ENCODE assay signal across 8 cellular contexts in genomic region chr3:27484002-27484844, GRCh38. TPM values are rescaled to one million over a fixed set of nuclear protein-coding genes. Genes with fewer than 3 reads are reported as not detected.
DNase-seq lines count a peak whose midpoint lies in the region; ATAC-seq and TF ChIP-seq lines count a peak whose summit lies in the region.

Gene SLC4A7 (minus strand): TSS chr3:27484384. CDS start chr3:27484126, 258 bp downstream.

- H2AFZ ChIP-seq in PC-9: peak within 1 kb of the TSS; percentile 88

- peaks cover 36% of the 10 kb centered on the region for H3K4me1 Mint-ChIP-seq in activated T-cell treated with anti-CD3 and anti-CD28 coated beads, Interleukin-2, amount 50 U/mL, for 24 hours (ENCODE audit: low read depth)

- H3K4me1 ChIP-seq in PC-9 (replicated peaks; ENCODE audit: insufficient read depth): peaks cover 38% of the 10 kb centered on the region
- H3K4me1 ChIP-seq in esophagus (ENCODE audit: control insufficient read depth in 2 of 2, insufficient read depth in 2 of 2, low read length in 1 of 2): no peaks in the 10 kb centered on the region
- H3K4me1 ChIP-seq in muscle layer of colon (ENCODE audit: insufficient read depth, low read length): peaks cover 22% of the 10 kb centered on the region

- no peaks in the 10 kb centered on the region for H3K27me3 Mint-ChIP-seq in activated T-cell treated with anti-CD3 and anti-CD28 coated beads, Interleukin-2, amount 50 U/mL, for 24 hours

- TF ChIP-seq CTCF in PC-9 (conservative IDR thresholded peaks at IDR 0.05): no peak

- intact Hi-C loops in PC-9 (cut with micrococcal nuclease; ENCODE audit: unreplicated experiment): loop anchor here (1.0 to 5.0 kb wide), 4 partner anchors 50 to 758 kb away; partner anchors contain the start of gene CMC1

- H3K79me2 ChIP-seq in PC-9 (ENCODE audit: low read depth): peaks cover 44% of the 10 kb centered on the region

- DNase-seq in DMS153 (lab: John Stamatoyannopoulos, UW) (peak; percentile 63), PC-9 (peak; percentile 89 to 98)
- peak; percentile 90 for DNase-seq in Jurkat, Clone E6-1 (ENCODE audit: low read depth, low spot score)
- peak; percentile 99 for DNase-seq in activated T-cell treated with anti-CD3 and anti-CD28 coated beads, Interleukin-2, amount 50 U/mL, for 24 hours
- DNase-seq in stimulated activated CD8-positive, alpha-beta memory T cell treated with anti-CD3 and anti-CD28 coated beads, Interleukin-7, amount 100 ng/mL, for 24 hours (ENCODE audit: low read depth): peak; percentile 97

- H3K4me3 Mint-ChIP-seq in activated T-cell treated with anti-CD3 and anti-CD28 coated beads, Interleukin-2, amount 50 U/mL, for 24 hours: peak within 1 kb of the TSS; percentile 94

- H3K36me3 Mint-ChIP-seq in activated T-cell treated with anti-CD3 and anti-CD28 coated beads, Interleukin-2, amount 50 U/mL, for 24 hours (ENCODE audit: low read depth): peaks cover 33% of the 10 kb centered on the region

- no peaks in the 10 kb centered on the region for H3K9me2 ChIP-seq in PC-9 (ENCODE audit: insufficient read depth)

- CTCF ChIA-PET in PC-9 (lab: Charles Lee): no interaction called here

- H3K9me3 Mint-ChIP-seq in activated T-cell treated with anti-CD3 and anti-CD28 coated beads, Interleukin-2, amount 50 U/mL, for 24 hours: no peaks in the 10 kb centered on the region

- peak within 1 kb of the TSS; percentile 83 for H3K4me3 ChIP-seq in Jurkat, Clone E6-1 (ENCODE audit: low read length)
- peak within 1 kb of the TSS; percentile 77 for H3K4me3 ChIP-seq in PC-9
- peak within 1 kb of the TSS; percentile 73 to 91 for H3K4me3 ChIP-seq in esophagus (ENCODE audit: low read depth in 1 of 2, low read length in 2 of 2)
- peak within 1 kb of the TSS; percentile 45 to 88 for H3K4me3 ChIP-seq in muscle layer of colon (ENCODE audit: low read depth in 1 of 2, low read length in 2 of 2)

- H3K36me3 ChIP-seq in PC-9 (ENCODE audit: low read depth) (no peaks in the 10 kb centered on the region), esophagus (ENCODE audit: control insufficient read depth in 2 of 2, insufficient read depth in 2 of 2, low read length in 1 of 2) (no peaks in the 10 kb centered on the region), muscle layer of colon (ENCODE audit: insufficient read depth, low read length) (no peaks in the 10 kb centered on the region)

- peaks cover 13% of the 10 kb centered on the region; the same call in 1 of the 2 replicates for H3F3A ChIP-seq in PC-9 (ENCODE audit: insufficient read depth, low read depth)

- peak within 1 kb of the TSS; percentile 90 for H3K9ac ChIP-seq in muscle layer of colon (ENCODE audit: low read length)

- BruUV-seq in PC-9 (replicated peaks; lab: Mats Ljungman, UMichigan): no TSS peak

- H3K27me3 ChIP-seq in PC-9 (ENCODE audit: insufficient read depth, low read depth) (no peaks in the 10 kb centered on the region), esophagus (ENCODE audit: control insufficient read depth in 1 of 2, insufficient read depth in 2 of 2, low read length in 2 of 2) (no peaks in the 10 kb centered on the region), muscle layer of colon (ENCODE audit: control insufficient read depth in 1 of 2, insufficient read depth in 2 of 2, low read length in 2 of 2) (no peaks in the 10 kb centered on the region)

- peak within 1 kb of the TSS; percentile 71 for H3K27ac ChIP-seq in PC-9
- H3K27ac ChIP-seq in esophagus (ENCODE audit: low read depth in 2 of 2, low read length in 1 of 2): peak within 1 kb of the TSS; percentile 91 to 92
- peak within 1 kb of the TSS; percentile 92 for H3K27ac ChIP-seq in muscle layer of colon (ENCODE audit: low read depth, low read length)

- H3K9me3 ChIP-seq in PC-9 (ENCODE audit: insufficient read depth, low read depth) (no peaks in the 10 kb centered on the region), esophagus (ENCODE audit: control insufficient read depth in 2 of 2, insufficient read depth in 1 of 2, low read depth in 1 of 2, low read length in 1 of 2) (no peaks in the 10 kb centered on the region), muscle layer of colon (ENCODE audit: low read length) (no peaks in the 10 kb centered on the region)

- POLR2A ChIA-PET in PC-9 (lab: Charles Lee; ENCODE audit: unreplicated experiment): interaction anchor here (0.6 to 1.0 kb wide), 3 partner anchors 51 to 265 kb away, joined by 3 read pairs; no protein-coding TSS in a partner anchor

- 0% methylated on average over 62 to 100 of the region's 100 CpGs for WGBS in esophagus, 2 donors

- no peaks in the 10 kb centered on the region; the same call in 1 of the 2 replicates for H4K20me1 ChIP-seq in PC-9 (ENCODE audit: insufficient read depth)

- peak within 1 kb of the TSS; percentile 91 for H3K4me2 ChIP-seq in PC-9

- peak within 1 kb of the TSS; percentile 95 for H3K27ac Mint-ChIP-seq in activated T-cell treated with anti-CD3 and anti-CD28 coated beads, Interleukin-2, amount 50 U/mL, for 24 hours

- ATAC-seq in GM21619 (IDR thresholded peaks at IDR 0.05; ENCODE audit: unreplicated experiment): peak; percentile 86

RNA-seq across cellular contexts. Expression of gene SLC4A7, which starts in this region (rescaled TPM):
- 19.0 TPM for polyA plus RNA-seq in Jurkat, Clone E6-1 (2012; ENCODE audit: insufficient read depth, insufficient read length)
- total RNA-seq in PC-9 (2021): 28.1 and 31.7 TPM in 2 replicates
- 1 to 10 TPM; 3.1 to 3.5 TPM for polyA plus RNA-seq in esophagus

Comparison
In these comparisons a context has a peak if more than half of its experiments do, and no peak if none do; other contexts are left out.
1. Peak in every context shown above with its lines: DNase-seq, ATAC-seq, H3K4me3 ChIP-seq and H3K27ac ChIP-seq.